8 cellular contexts compared by ENCODE assay signal in the genomic region with DNA sequence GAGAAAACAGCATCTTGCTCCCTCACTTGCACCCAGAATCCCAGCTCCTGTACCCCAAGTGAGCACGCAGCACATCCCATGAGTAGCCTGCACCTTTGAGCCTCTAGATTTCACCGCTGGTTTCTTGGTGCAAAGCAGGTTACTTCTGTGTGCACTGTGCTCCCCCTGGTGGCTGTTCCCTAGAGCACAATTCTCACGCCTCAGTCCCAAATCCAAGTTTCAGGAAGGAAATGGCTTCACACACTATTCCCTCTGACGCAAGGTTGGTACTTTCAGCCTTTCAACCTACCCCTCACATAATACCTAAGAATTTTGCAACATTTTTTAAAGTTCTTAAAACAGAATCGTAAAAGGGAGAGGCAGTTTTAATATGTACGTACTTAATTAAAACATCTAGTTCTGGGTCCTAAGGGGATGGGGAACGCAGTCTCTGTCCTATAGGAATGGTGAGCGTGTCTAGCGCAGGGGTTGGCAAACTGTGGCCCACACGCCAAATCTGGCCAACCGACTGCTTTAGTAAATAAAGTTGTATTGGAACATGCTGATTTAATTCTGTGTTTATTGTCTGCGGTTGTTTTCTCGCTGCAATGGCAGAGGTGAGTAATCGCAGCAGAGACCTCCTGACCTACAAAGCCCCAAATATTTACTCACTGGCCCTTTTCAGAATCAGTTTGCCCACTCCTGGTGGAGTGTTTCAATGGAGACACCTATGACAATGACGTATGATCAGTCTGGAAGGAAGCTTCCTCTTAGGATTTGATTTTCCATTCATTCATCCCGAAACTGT. TPM values are rescaled to one million over a fixed set of nuclear protein-coding genes. Genes with fewer than 3 reads are reported as not detected.
A peak's percentile ranks its signal among the peaks of the same experiment; 100 is the strongest.
DNase-seq lines count a peak whose midpoint lies in the region; ATAC-seq and TF ChIP-seq lines count a peak whose summit lies in the region.

No MANE protein-coding gene starts in this region.

- H3K4me1 ChIP-seq in psoas muscle = no peaks in the 10 kb centered on the region

- H3K4me3 ChIP-seq in LNCaP clone FGC (ENCODE audit: low read depth, low read length) (no peak overlapping the region), psoas muscle (no peak overlapping the region)

- no peaks in the 10 kb centered on the region for H3K36me3 ChIP-seq in psoas muscle (ENCODE audit: insufficient read depth in 1 of 2, low read depth in 1 of 2)

- intact Hi-C loops in psoas muscle (cut with DNase I) = loop anchor here in 1 of 2 donors (10.0 kb wide), 1 partner anchor 606 kb away; no protein-coding TSS in a partner anchor

- TF ChIP-seq CTCF in LNCaP clone FGC (IDR thresholded peaks at IDR 0.05; ENCODE audit: control insufficient read depth, extremely low read depth, insufficient read depth) = peak; percentile 83
- TF ChIP-seq CTCF in psoas muscle (IDR thresholded peaks at IDR 0.05) = peak; percentile 57
- peak in 1 of 3 donors; percentile 6 for TF ChIP-seq CTCF in omental fat pad (IDR thresholded peaks at IDR 0.05)

- no peak overlapping the region for H3K27ac ChIP-seq in psoas muscle

- H3K27me3 ChIP-seq in psoas muscle (ENCODE audit: insufficient read depth in 3 of 3, low read length in 2 of 3) = peaks cover 0 to 6% (median 0%) of the 10 kb centered on the region in 3 donors

- ATAC-seq in psoas muscle (no peak), omental fat pad (ENCODE audit: low FRiP score) (no peak)

- no peaks in the 10 kb centered on the region for H3K9me3 ChIP-seq in psoas muscle

- DNase-seq in activated CD4-positive, CD25-positive, alpha-beta regulatory T cell treated with anti-CD3 and anti-CD28 coated beads, Interleukin-2, amount 50 U/mL, for 72 hours = peak; percentile 41
- no peak for DNase-seq in activated CD4-positive, CD25-positive, alpha-beta regulatory T cell (lab: John Stamatoyannopoulos, UW)
- DNase-seq in LNCaP clone FGC (ENCODE audit: low read depth) = peak; percentile 31
- peak; percentile 50 for DNase-seq in SK-N-DZ (ENCODE audit: low spot score)
- peak; percentile 38 for DNase-seq in germinal center (ENCODE audit: low spot score)
- DNase-seq in psoas muscle = no peak
- DNase-seq in omental fat pad (ENCODE audit: low spot score) = no peak
- no peak for DNase-seq in activated effector memory CD4-positive, alpha-beta T cell treated with anti-CD3 and anti-CD28 coated beads, Interleukin-2, amount 50 U/mL, for 16 hours

- 76 to 78% (median 77%) methylated on average over 16 of the region's 16 CpGs for WGBS in psoas muscle, 3 donors

RNA-seq across cellular contexts. Expression of gene DHCR7, which starts 27.5 kb away (rescaled TPM):
- polyA plus RNA-seq in SK-N-DZ (2014; cell fraction: cytosol; rRNA removed) = 64.9 and 69.2 TPM in 2 replicates
- polyA plus RNA-seq in SK-N-DZ (2014; cell fraction: nucleus; rRNA removed) = 32.5 and 37.8 TPM in 2 replicates
- 10 to 100 TPM in 2 of 4 donors, 1 to 10 TPM in 2; 5.5 to 15.1 (median 10.1) TPM for total RNA-seq in psoas muscle
- polyA plus RNA-seq in psoas muscle = 1 to 10 TPM; 4.9 to 9.0 (median 6.3) TPM
- 10 to 100 TPM; 12.9 to 76.5 (median 37.4) TPM for total RNA-seq in omental fat pad

RNA-seq across cellular contexts. Expression of gene NADSYN1, which starts 32.4 kb away (rescaled TPM):
- 26.1 and 28.1 TPM in 2 replicates for polyA plus RNA-seq in SK-N-DZ (2014; cell fraction: cytosol; rRNA removed)
- 134 and 192 TPM in 2 replicates for polyA plus RNA-seq in SK-N-DZ (2014; cell fraction: nucleus; rRNA removed)
- total RNA-seq in psoas muscle (10 to 100 TPM; 13.0 to 19.3 (median 13.6) TPM), omental fat pad (10 to 100 TPM; 42.9 to 78.2 (median 64.1) TPM)
- 10 to 100 TPM in 2 of 3 donors, 1 to 10 TPM in 1; 7.8 to 14.6 (median 12.0) TPM for polyA plus RNA-seq in psoas muscle

Comparison
In these comparisons a context has a peak if more than half of its experiments do, and no peak if none do; other contexts are left out.
1. DNase-seq: peak in activated CD4-positive, CD25-positive, alpha-beta regulatory T cell treated with anti-CD3 and anti-CD28 coated beads, Interleukin-2, amount 50 U/mL, for 72 hours (single experiment), LNCaP clone FGC (single experiment), SK-N-DZ (single experiment) and germinal center (single experiment); none in activated CD4-positive, CD25-positive, alpha-beta regulatory T cell (0 of 4), psoas muscle (0 of 2), omental fat pad (single experiment) and activated effector memory CD4-positive, alpha-beta T cell treated with anti-CD3 and anti-CD28 coated beads, Interleukin-2, amount 50 U/mL, for 16 hours (single experiment).